ENCODE assay signal across 1 cellular context in genomic region chr15:53559364-53560253, GRCh38.
TF ChIP-seq lines count a peak whose summit lies in the region.

No MANE protein-coding gene starts in this region.

TF ChIP-seq in A549, 52 proteins besides CTCF, POLR2A, EP300 and RAD21 (continued from another document):
- no peak for TF ChIP-seq KDM1A (IDR thresholded peaks at IDR 0.05; ENCODE audit: low read depth)
- TF ChIP-seq BCL3 (IDR thresholded peaks at IDR 0.05), result no peak
- TF ChIP-seq FOSB (CRISPR knock-in tag; IDR thresholded peaks at IDR 0.05), result no peak
- no peak for TF ChIP-seq ZNF302 (CRISPR knock-in tag; IDR thresholded peaks at IDR 0.05)
- no peak for TF ChIP-seq ZC3H11A (IDR thresholded peaks at IDR 0.05)
